ENCODE assay signal across 24 cellular contexts in genomic region chr12:125188912-125189881, GRCh38. TPM values are rescaled to one million over a fixed set of nuclear protein-coding genes. Genes with fewer than 3 reads are reported as not detected.
DNase-seq lines count a peak whose midpoint lies in the region; ATAC-seq and TF ChIP-seq lines count a peak whose summit lies in the region.
"Had no signal": no experiment of that assay in that cellular context is flagged by ENCODE, and none has a peak within 500 bp of the region (broad histone marks: within the 10 kb centered on the region; RNA-seq: fewer than 3 reads in every experiment).

No MANE protein-coding gene starts in this region.

- no peaks in the 10 kb centered on the region for H3K36me3 ChIP-seq in HUES48 (ENCODE audit: control insufficient read depth, insufficient read depth, low read length)
- no peaks in the 10 kb centered on the region for H3K36me3 ChIP-seq in iPS-20b (ENCODE audit: insufficient read depth, low read depth, low read length)
- H3K36me3 ChIP-seq in sigmoid colon, result no peaks in the 10 kb centered on the region
- H3K36me3 ChIP-seq: ascending aorta, left lung, pancreas, right lobe of liver, stomach, tibial nerve had no signal

- H3K9ac ChIP-seq in HUES48 (ENCODE audit: low read depth, low read length) (no peak overlapping the region), iPS-20b (ENCODE audit: low read depth, low read length) (peak overlapping the region; percentile 58; the same call in 1 of the 2 replicates)

- intact Hi-C loops in sigmoid colon (cut with DNase I), result no loop called here

- H3K27ac ChIP-seq in HUES48 (ENCODE audit: low read depth, low read length) (peak overlapping the region; percentile 68), caudate nucleus (ENCODE audit: low read depth, low read length) (peak overlapping the region; percentile 58), iPS-20b (ENCODE audit: low read length) (no peak overlapping the region), sigmoid colon (no peak overlapping the region)
- H3K27ac ChIP-seq: ascending aorta, left lung, pancreas, right lobe of liver, stomach had no signal

- peaks cover 70% of the 10 kb centered on the region for H3K4me1 ChIP-seq in HUES48 (ENCODE audit: control insufficient read depth, insufficient read depth, low read length)
- peaks cover 54% of the 10 kb centered on the region for H3K4me1 ChIP-seq in iPS-20b (ENCODE audit: insufficient read depth, low read length)
- H3K4me1 ChIP-seq in sigmoid colon, result peaks cover 0 to 26% (median 22%) of the 10 kb centered on the region in 4 donors

- H3K9me3 ChIP-seq in HUES48 (ENCODE audit: control insufficient read depth, insufficient read depth, low read length), result no peaks in the 10 kb centered on the region
- H3K9me3 ChIP-seq in iPS-20b (ENCODE audit: insufficient read depth, low read depth, low read length), result no peaks in the 10 kb centered on the region
- H3K9me3 ChIP-seq in sigmoid colon, result no peaks in the 10 kb centered on the region
- H3K9me3 ChIP-seq: ascending aorta, left lung, pancreas, right lobe of liver, stomach, tibial nerve had no signal

- DNase-seq in caudate nucleus (lab: John Stamatoyannopoulos, UW) (peak in 30 of 61 donors; percentile 10 to 81 (median 33)), skeletal muscle cell (ENCODE audit: low read depth) (no peak), sigmoid colon (no peak), EL (no peak)
- DNase-seq: activated B cell treated with CpG ODN at 0.5 μM for 24 hours; activated CD4-positive, alpha-beta T cell treated with anti-CD3 and anti-CD28 coated beads, Interleukin-2, amount 50 U/mL, for 4 hours; GOT3; immature natural killer cell; IMR-90; left lung; NCI-H1092; NCI-H2029; NCI-H226; NCI-H748 treated with DMSO at 0.1 percent for 48 hours; pancreas; right lobe of liver; stimulated activated CD4-positive, alpha-beta T cell treated with anti-CD3 and anti-CD28 coated beads, Interleukin-15, amount 100 ng/mL, for 24 hours; stomach had no signal

- TF ChIP-seq POLR2A in sigmoid colon (IDR thresholded peaks at IDR 0.05), result no peak

- no peak for TF ChIP-seq CTCF in sigmoid colon (IDR thresholded peaks at IDR 0.05)

- TF ChIP-seq EP300 in sigmoid colon (IDR thresholded peaks at IDR 0.05), result no peak

- ATAC-seq in GM19328 (IDR thresholded peaks at IDR 0.05; ENCODE audit: unreplicated experiment), result no peak
- ATAC-seq: left lung, pancreas, right lobe of liver, Right ventricle myocardium inferior had no signal

- 11 to 23% methylated on average over 19 of the region's 19 CpGs for WGBS in sigmoid colon, 2 donors

- H3K27me3 ChIP-seq in HUES48 (ENCODE audit: control insufficient read depth, insufficient read depth, low read length) (peaks cover 55% of the 10 kb centered on the region), iPS-20b (ENCODE audit: insufficient read depth, low read length) (peaks cover 83% of the 10 kb centered on the region), sigmoid colon (peaks cover 23 to 70% (median 62%) of the 10 kb centered on the region in 3 donors)

- H3K4me3 ChIP-seq in HUES48 (ENCODE audit: low read depth, low read length) (peak overlapping the region; percentile 51), iPS-20b (ENCODE audit: low read length) (peak overlapping the region; percentile 61), skeletal muscle cell (ENCODE audit: low read depth, low read length) (peak overlapping the region; percentile 24), sigmoid colon (no peak overlapping the region)
- H3K4me3 ChIP-seq: left lung, pancreas, right lobe of liver, stomach had no signal

RNA-seq across cellular contexts. Expression of gene TMEM132B, which starts 3.0 kb away (rescaled TPM):
- total RNA-seq in sigmoid colon, result 1 to 10 TPM; 1.8 to 2.6 (median 2.2) TPM
- under 1 TPM in 2 of 3 donors, not detected in 1; under 0.01 to 0.26 TPM for polyA plus RNA-seq in sigmoid colon
- total RNA-seq: activated B cell treated with CpG ODN at 0.5 μM for 24 hours had no signal
- polyA plus RNA-seq: immature natural killer cell had no signal

Comparison
In these comparisons a context has a peak if more than half of its experiments do, and no peak if none do; other contexts are left out.
1. H3K27ac ChIP-seq: peak in HUES48 (single experiment) and caudate nucleus (single experiment); none in iPS-20b (single experiment) and sigmoid colon (0 of 4).
2. H3K4me3 ChIP-seq: peak in HUES48 (single experiment), iPS-20b (single experiment) and skeletal muscle cell (single experiment); none in sigmoid colon (0 of 4).